10 cellular contexts compared by ENCODE assay signal in the genomic region with DNA sequence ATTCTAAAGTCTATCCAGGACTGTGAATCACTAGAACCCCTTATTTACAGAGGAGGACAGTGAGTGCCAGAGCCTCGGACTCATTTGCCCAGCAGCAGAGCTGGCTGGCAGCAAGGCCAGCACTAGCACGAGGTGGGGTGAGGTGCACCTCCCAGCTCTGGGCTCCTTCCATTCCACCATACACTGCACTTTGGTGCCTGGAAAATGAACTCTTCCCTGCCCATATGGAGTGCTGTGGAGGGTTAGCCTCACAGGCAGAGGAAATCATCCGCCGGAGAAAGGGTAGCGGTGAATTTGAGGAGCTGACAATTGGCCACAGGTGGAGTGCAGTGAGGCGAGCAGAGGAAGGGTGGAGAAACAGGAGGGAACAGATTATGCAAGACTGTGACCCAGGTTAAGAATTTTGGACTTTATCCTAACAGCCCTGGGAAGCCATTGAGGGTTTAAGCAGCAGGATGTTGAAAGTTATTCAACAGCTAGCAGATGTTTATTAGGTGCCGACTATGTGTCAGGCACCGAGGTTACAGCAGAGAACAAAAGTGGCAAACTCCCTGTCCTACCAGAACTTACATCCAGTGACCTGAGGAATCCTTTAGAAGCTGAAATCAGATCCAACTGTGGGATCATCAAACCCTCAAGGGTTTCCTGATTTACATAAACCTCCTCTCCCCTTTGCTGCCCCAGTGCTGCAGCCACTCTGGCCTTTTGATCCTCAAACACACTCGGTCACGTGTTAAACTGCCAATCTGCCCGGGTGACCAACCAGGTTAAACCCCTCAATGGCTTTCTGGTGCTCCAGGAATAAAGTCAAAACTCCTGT. TPM values are rescaled to one million over a fixed set of nuclear protein-coding genes. Genes with fewer than 3 reads are reported as not detected.
DNase-seq lines count a peak whose midpoint lies in the region; ATAC-seq and TF ChIP-seq lines count a peak whose summit lies in the region.
"Had no signal": no experiment of that assay in that cellular context is flagged by ENCODE, and none has a peak within 500 bp of the region (broad histone marks: within the 10 kb centered on the region; RNA-seq: fewer than 3 reads in every experiment).

No MANE protein-coding gene starts in this region.

- H3K27me3 ChIP-seq in adrenal gland (no peaks in the 10 kb centered on the region), heart right ventricle (no peaks in the 10 kb centered on the region), psoas muscle (ENCODE audit: insufficient read depth in 3 of 3, low read length in 2 of 3) (no peaks in the 10 kb centered on the region)
- H3K27me3 ChIP-seq: neutrophil had no signal

- intact Hi-C loops in adrenal gland (cut with DNase I): no loop called here
- intact Hi-C loops in heart right ventricle (cut with DNase I): no loop called here
- intact Hi-C loops in psoas muscle (cut with DNase I): no loop called here
- intact Hi-C loops in activated T-helper 2 cell treated with anti-CD3 and anti-CD28 coated beads, Interferon-gamma antibody, Interleukin-2, Interleukin-4, amounts not matched to agents 10 μg/mL and 5 μg/mL and 100 μg/mL, durations not matched to agents 14 hours and 24 hours and 36 hours (cut with micrococcal nuclease): no loop called here

- no peak overlapping the region for H3K4me3 Mint-ChIP-seq in activated T-helper 2 cell treated with anti-CD3 and anti-CD28 coated beads, Interferon-gamma antibody, Interleukin-2, Interleukin-4, amounts not matched to agents 10 μg/mL and 5 μg/mL and 100 μg/mL, durations not matched to agents 14 hours and 24 hours and 36 hours (ENCODE audit: low read depth)
- H3K4me3 Mint-ChIP-seq: activated naive CD8-positive, alpha-beta T cell treated with anti-CD3 and anti-CD28 coated beads for 36 hours had no signal

- H3K36me3 Mint-ChIP-seq in activated T-helper 2 cell treated with anti-CD3 and anti-CD28 coated beads, Interferon-gamma antibody, Interleukin-2, Interleukin-4, amounts not matched to agents 10 μg/mL and 5 μg/mL and 100 μg/mL, durations not matched to agents 14 hours and 24 hours and 36 hours (ENCODE audit: low read depth): peaks cover 55% of the 10 kb centered on the region

- H3K27ac Mint-ChIP-seq in activated T-helper 2 cell treated with anti-CD3 and anti-CD28 coated beads, Interferon-gamma antibody, Interleukin-2, Interleukin-4, amounts not matched to agents 10 μg/mL and 5 μg/mL and 100 μg/mL, durations not matched to agents 14 hours and 24 hours and 36 hours: no peak overlapping the region
- H3K27ac Mint-ChIP-seq: activated naive CD8-positive, alpha-beta T cell treated with anti-CD3 and anti-CD28 coated beads for 36 hours had no signal

- ATAC-seq in heart right ventricle: peak; percentile 25 to 71 (median 53)
- peak; percentile 67 to 90 (median 86) for ATAC-seq in psoas muscle

- H3K9me3 ChIP-seq in adrenal gland (replicated peaks in 1 of 3) (no peaks in the 10 kb centered on the region), heart right ventricle (no peaks in the 10 kb centered on the region), psoas muscle (no peaks in the 10 kb centered on the region)
- H3K9me3 ChIP-seq: neutrophil had no signal

- no peak for TF ChIP-seq POLR2A in adrenal gland (IDR thresholded peaks at IDR 0.05)

- no peak for TF ChIP-seq CTCF in adrenal gland (IDR thresholded peaks at IDR 0.05)
- no peak for TF ChIP-seq CTCF in heart right ventricle (IDR thresholded peaks at IDR 0.05)
- no peak for TF ChIP-seq CTCF in psoas muscle (IDR thresholded peaks at IDR 0.05)

- no peaks in the 10 kb centered on the region for H3K27me3 Mint-ChIP-seq in activated T-helper 2 cell treated with anti-CD3 and anti-CD28 coated beads, Interferon-gamma antibody, Interleukin-2, Interleukin-4, amounts not matched to agents 10 μg/mL and 5 μg/mL and 100 μg/mL, durations not matched to agents 14 hours and 24 hours and 36 hours (ENCODE audit: low read depth)
- H3K27me3 Mint-ChIP-seq: activated naive CD8-positive, alpha-beta T cell treated with anti-CD3 and anti-CD28 coated beads for 36 hours had no signal

- DNase-seq in GM03348 (ENCODE audit: low spot score): peak; percentile 37
- peak in 6 of 7 donors; percentile 41 to 73 (median 62) for DNase-seq in adrenal gland
- DNase-seq in heart right ventricle: no peak
- no peak for DNase-seq in psoas muscle
- no peak for DNase-seq in occipital lobe (lab: John Stamatoyannopoulos, UW)
- no peak for DNase-seq in AG20443 (ENCODE audit: low spot score)
- no peak for DNase-seq in activated T-helper 2 cell treated with anti-CD3 and anti-CD28 coated beads, Interferon-gamma antibody, Interleukin-2, Interleukin-4, amounts not matched to agents 10 μg/mL and 5 μg/mL and 100 μg/mL, durations not matched to agents 14 hours and 24 hours and 36 hours (ENCODE audit: low spot score)
- DNase-seq in globus pallidus (ENCODE audit: low spot score): no peak
- DNase-seq: activated naive CD8-positive, alpha-beta T cell treated with anti-CD3 and anti-CD28 coated beads for 36 hours had no signal

- 52 to 66% (median 55%) methylated on average over 8 to 11 of the region's 11 CpGs for WGBS in adrenal gland, 4 donors
- 35 to 42% methylated on average over 11 of the region's 11 CpGs for WGBS in heart right ventricle, 2 donors
- 17 to 29% (median 24%) methylated on average over 11 of the region's 11 CpGs for WGBS in psoas muscle, 3 donors

- H3K9me3 Mint-ChIP-seq in activated T-helper 2 cell treated with anti-CD3 and anti-CD28 coated beads, Interferon-gamma antibody, Interleukin-2, Interleukin-4, amounts not matched to agents 10 μg/mL and 5 μg/mL and 100 μg/mL, durations not matched to agents 14 hours and 24 hours and 36 hours: no peaks in the 10 kb centered on the region
- H3K9me3 Mint-ChIP-seq: activated naive CD8-positive, alpha-beta T cell treated with anti-CD3 and anti-CD28 coated beads for 36 hours had no signal

- peak overlapping the region in 4 of 5 donors; percentile 9 to 79 (median 48) for H3K27ac ChIP-seq in adrenal gland
- peak overlapping the region in 9 of 10 donors; percentile 36 to 78 (median 55) for H3K27ac ChIP-seq in heart right ventricle
- peak overlapping the region; percentile 60 for H3K27ac ChIP-seq in psoas muscle
- H3K27ac ChIP-seq: neutrophil had no signal

- H3K4me1 Mint-ChIP-seq in activated T-helper 2 cell treated with anti-CD3 and anti-CD28 coated beads, Interferon-gamma antibody, Interleukin-2, Interleukin-4, amounts not matched to agents 10 μg/mL and 5 μg/mL and 100 μg/mL, durations not matched to agents 14 hours and 24 hours and 36 hours (ENCODE audit: low read depth): peaks cover 49% of the 10 kb centered on the region

- H3K4me1 ChIP-seq in adrenal gland (replicated peaks in 1 of 2): peaks cover 27 to 39% of the 10 kb centered on the region in 2 donors
- peaks cover 0 to 66% (median 50%) of the 10 kb centered on the region in 9 donors for H3K4me1 ChIP-seq in heart right ventricle
- peaks cover 34% of the 10 kb centered on the region for H3K4me1 ChIP-seq in psoas muscle

- H3K4me3 ChIP-seq in adrenal gland (no peak overlapping the region), heart right ventricle (peak overlapping the region in 2 of 10 donors; percentile 12 to 23), psoas muscle (peak overlapping the region; percentile 4)

- no peaks in the 10 kb centered on the region for H3K36me3 ChIP-seq in adrenal gland (replicated peaks in 1 of 2)
- peaks cover 0 to 9% (median 0%) of the 10 kb centered on the region in 9 donors for H3K36me3 ChIP-seq in heart right ventricle
- H3K36me3 ChIP-seq in psoas muscle (ENCODE audit: insufficient read depth in 1 of 2, low read depth in 1 of 2): no peaks in the 10 kb centered on the region

RNA-seq across cellular contexts. Expression of a gene that starts 6.2 kb away (rescaled TPM):
- total RNA-seq in adrenal gland (10 to 100 TPM; 32.7 to 49.6 (median 40.7) TPM), heart right ventricle (10 to 100 TPM; 15.5 to 29.0 (median 23.2) TPM), psoas muscle (10 to 100 TPM; 13.2 to 18.1 (median 14.8) TPM), occipital lobe (12.8 TPM)
- polyA plus RNA-seq in adrenal gland (10 to 100 TPM; 25.8 to 37.3 (median 34.8) TPM), heart right ventricle (10 to 100 TPM; 12.0 to 18.0 TPM), psoas muscle (10 to 100 TPM; 13.1 to 36.4 (median 17.9) TPM)
- total RNA-seq in activated T-helper 2 cell treated with anti-CD3 and anti-CD28 coated beads, Interferon-gamma antibody, Interleukin-2, Interleukin-4, amounts not matched to agents 10 μg/mL and 5 μg/mL and 100 μg/mL, durations not matched to agents 14 hours and 24 hours and 36 hours: 49.9 and 51.5 TPM in 2 replicates

RNA-seq across cellular contexts. Expression of a gene that starts 43.7 kb away (rescaled TPM):
- not detected for total RNA-seq in adrenal gland
- not detected for polyA plus RNA-seq in adrenal gland
- total RNA-seq in heart right ventricle: not detected
- not detected for polyA plus RNA-seq in heart right ventricle
- total RNA-seq in psoas muscle: not detected
- polyA plus RNA-seq in psoas muscle: under 1 TPM in 1 of 3 donors, not detected in 2; 0.01 TPM
- not detected for total RNA-seq in occipital lobe
- 0.41 and 0.46 TPM in 2 replicates for total RNA-seq in activated T-helper 2 cell treated with anti-CD3 and anti-CD28 coated beads, Interferon-gamma antibody, Interleukin-2, Interleukin-4, amounts not matched to agents 10 μg/mL and 5 μg/mL and 100 μg/mL, durations not matched to agents 14 hours and 24 hours and 36 hours

RNA-seq across cellular contexts. Expression of a gene that starts 46.0 kb away (rescaled TPM):
- total RNA-seq in adrenal gland (not detected), heart right ventricle (not detected), psoas muscle (under 1 TPM in 1 of 4 donors, not detected in 3; 0.10 TPM), occipital lobe (0.31 TPM)
- polyA plus RNA-seq in adrenal gland (not detected), heart right ventricle (not detected), psoas muscle (not detected)
- total RNA-seq in activated T-helper 2 cell treated with anti-CD3 and anti-CD28 coated beads, Interferon-gamma antibody, Interleukin-2, Interleukin-4, amounts not matched to agents 10 μg/mL and 5 μg/mL and 100 μg/mL, durations not matched to agents 14 hours and 24 hours and 36 hours: 0.09 TPM in 1 of 2 replicates, not detected in the other
- total RNA-seq: activated naive CD8-positive, alpha-beta T cell treated with anti-CD3 and anti-CD28 coated beads for 36 hours had no signal

Comparison
In these comparisons a context has a peak if more than half of its experiments do, and no peak if none do; other contexts are left out.
1. DNase-seq: peak in GM03348 (single experiment) and adrenal gland (6 of 7); none in heart right ventricle (0 of 2), psoas muscle (0 of 2), occipital lobe (single experiment), AG20443 (single experiment), activated T-helper 2 cell treated with anti-CD3 and anti-CD28 coated beads, Interferon-gamma antibody, Interleukin-2, Interleukin-4, amounts not matched to agents 10 μg/mL and 5 μg/mL and 100 μg/mL, durations not matched to agents 14 hours and 24 hours and 36 hours (single experiment) and globus pallidus (single experiment).
2. Peak in every context shown above with its lines, with median percentiles within 50 percentile points of each other: H3K27ac ChIP-seq.